ENCODE assay signal across 1 cellular context in genomic region chr19:40348125-40348913, GRCh38.
A peak's percentile ranks its signal among the peaks of the same experiment; 100 is the strongest.
TF ChIP-seq lines count a peak whose summit lies in the region.

Gene C19orf47, minus strand, starts transcription at chr19:40348397. Its CDS starts 6,540 bp downstream, at chr19:40341857.
Gene PLD3, plus strand, starts transcription at chr19:40348695. Its CDS starts 17,789 bp downstream, at chr19:40366484.

TF ChIP-seq in GM12878, 131 proteins besides CTCF, POLR2A, EP300 and RAD21 (continued from another document):
- TF ChIP-seq USF1 (IDR thresholded peaks at IDR 0.05; ENCODE audit: borderline replicate concordance, extremely low read length, insufficient read depth, low read depth, low read length) (peak; percentile 100), ESRRA (IDR thresholded peaks at IDR 0.05; ENCODE audit: low read length) (no peak; the same call in 1 of the 2 replicates), GATAD2B (conservative IDR thresholded peaks at IDR 0.05; ENCODE audit: low read depth) (no peak), MEF2A (IDR thresholded peaks at IDR 0.05; ENCODE audit: insufficient read depth, low read depth, low read length) (0 out of 2 replicates have a peak, but pooled peaks have one; percentile 41), KDM1A (IDR thresholded peaks at IDR 0.05; ENCODE audit: borderline replicate concordance) (no peak), EZH2 (IDR thresholded peaks at IDR 0.05; ENCODE audit: borderline replicate concordance, control insufficient read depth, low read depth, low read length) (no peak), CHD1 (IDR thresholded peaks at IDR 0.05; ENCODE audit: low read depth, low read length) (peak; percentile 87; the same call in 1 of the 2 replicates), GABPA (IDR thresholded peaks at IDR 0.05; ENCODE audit: low read depth) (peak; percentile 93), SRF (IDR thresholded peaks at IDR 0.05; ENCODE audit: low read depth in 2 of 2, low read length in 2 of 2) (0 out of 4 replicates have a peak, but pooled peaks of 1 of the 2 experiments have one; percentile 19), MEF2B (IDR thresholded peaks at IDR 0.05; ENCODE audit: partially characterized antibody, poor library complexity, severe bottlenecking) (peak; percentile 76), TARDBP (IDR thresholded peaks at IDR 0.05; ENCODE audit: borderline replicate concordance) (no peak; the same call in 1 of the 2 replicates), HDAC2 (IDR thresholded peaks at IDR 0.05) (no peak), ZNF217 (IDR thresholded peaks at IDR 0.05) (no peak), KLF5 (IDR thresholded peaks at IDR 0.05; ENCODE audit: partially characterized antibody) (peak; percentile 50), SKIL (IDR thresholded peaks at IDR 0.05; ENCODE audit: low read depth, poor library complexity, severe bottlenecking) (no peak)
- TF ChIP-seq, protein P1, sequence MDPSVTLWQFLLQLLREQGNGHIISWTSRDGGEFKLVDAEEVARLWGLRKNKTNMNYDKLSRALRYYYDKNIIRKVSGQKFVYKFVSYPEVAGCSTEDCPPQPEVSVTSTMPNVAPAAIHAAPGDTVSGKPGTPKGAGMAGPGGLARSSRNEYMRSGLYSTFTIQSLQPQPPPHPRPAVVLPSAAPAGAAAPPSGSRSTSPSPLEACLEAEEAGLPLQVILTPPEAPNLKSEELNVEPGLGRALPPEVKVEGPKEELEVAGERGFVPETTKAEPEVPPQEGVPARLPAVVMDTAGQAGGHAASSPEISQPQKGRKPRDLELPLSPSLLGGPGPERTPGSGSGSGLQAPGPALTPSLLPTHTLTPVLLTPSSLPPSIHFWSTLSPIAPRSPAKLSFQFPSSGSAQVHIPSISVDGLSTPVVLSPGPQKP (IDR thresholded peaks at IDR 0.05; ENCODE audit: low read depth, low read length): peak; percentile 63
